ENCODE assay signal across 28 cellular contexts in genomic region chr2:58928942-58929341, GRCh38.
DNase-seq lines count a peak whose midpoint lies in the region; ATAC-seq, FAIRE-seq and TF ChIP-seq lines count a peak whose summit lies in the region.
"Had no signal": no experiment of that assay in that cellular context is flagged by ENCODE, and none has a peak within 500 bp of the region (broad histone marks: within the 10 kb centered on the region; RNA-seq: fewer than 3 reads in every experiment).

No MANE protein-coding gene starts in this region.

- H3K27ac ChIP-seq in heart left ventricle (no peak overlapping the region), astrocyte (ENCODE audit: low read depth, low read length) (no peak overlapping the region), substantia nigra (ENCODE audit: low read depth, low read length, poor library complexity, severe bottlenecking) (no peak overlapping the region)
- H3K27ac ChIP-seq: 22Rv1; BLaER1 treated with 17β-estradiol and CSF1 and Interleukin-3, amounts not matched to agents 10 nM and 100 nM; GM23248 had no signal

- WGBS in heart left ventricle, 4 donors, result 56 to 79% (median 63%) methylated on average over 1 of the region's 1 CpG

- H3K4me3 Mint-ChIP-seq in astrocyte (ENCODE audit: unreplicated experiment), result no peak overlapping the region
- H3K4me3 Mint-ChIP-seq in neural crest cell, result no peak overlapping the region
- H3K4me3 Mint-ChIP-seq: CD14-positive monocyte; CD4-positive, alpha-beta T cell; CD8-positive, alpha-beta memory T cell; H9 had no signal

- FAIRE-seq in astrocyte (lab: Jason Lieb, UNC) (no peak), H54 (lab: Jason Lieb, UNC) (no peak)
- FAIRE-seq: A204.1, D721Med, GM12878, GM19239, H1 had no signal

- intact Hi-C loops in heart left ventricle (cut with DNase I), result loop anchor here in 1 of 10 donors (1.0 kb wide), 1 partner anchor 20 kb away; no protein-coding TSS in a partner anchor
- intact Hi-C loops in cardiac septum (cut with DNase I), result no loop called here

- H3K9me3 ChIP-seq in heart left ventricle (no peaks in the 10 kb centered on the region), astrocyte (ENCODE audit: insufficient read depth, low read depth, low read length) (no peaks in the 10 kb centered on the region)
- H3K9me3 ChIP-seq: BE2C; BLaER1 treated with 17β-estradiol and CSF1 and Interleukin-3, amounts not matched to agents 10 nM and 100 nM had no signal

- H3K27ac Mint-ChIP-seq in astrocyte (ENCODE audit: unreplicated experiment) (peak overlapping the region; percentile 22), neural crest cell (ENCODE audit: unreplicated experiment) (peak overlapping the region; percentile 2)
- H3K27ac Mint-ChIP-seq: CD14-positive monocyte; CD4-positive, alpha-beta T cell; CD8-positive, alpha-beta memory T cell had no signal

- H3K4me3 ChIP-seq in heart left ventricle, result no peak overlapping the region
- H3K4me3 ChIP-seq in astrocyte (ENCODE audit: insufficient read depth, low read depth, low read length), result no peak overlapping the region
- H3K4me3 ChIP-seq: BLaER1 treated with 17β-estradiol and CSF1 and Interleukin-3, amounts not matched to agents 10 nM and 100 nM; GM12878; GM23248 had no signal

- TF ChIP-seq CTCF in heart left ventricle (IDR thresholded peaks at IDR 0.05) (no peak), astrocyte (IDR thresholded peaks at IDR 0.05; ENCODE audit: insufficient read depth, low read depth, low read length) (no peak), neural crest cell (conservative IDR thresholded peaks at IDR 0.05) (no peak)

- peak; percentile 20 for DNase-seq in NCI-H510A treated with DMSO at 0.1 percent for 48 hours (lab: John Stamatoyannopoulos, UW)
- DNase-seq in NCI-H510A (lab: John Stamatoyannopoulos, UW), result no peak
- DNase-seq in heart left ventricle, result no peak
- no peak for DNase-seq in cardiac septum (ENCODE audit: low spot score)
- DNase-seq in astrocyte (ENCODE audit: low read depth), result no peak
- no peak for DNase-seq in neural crest cell (ENCODE audit: low read depth, low spot score)
- no peak for DNase-seq in H54 (ENCODE audit: insufficient read length, low spot score)
- DNase-seq in substantia nigra (lab: John Stamatoyannopoulos, UW), result no peak
- DNase-seq: ACHN; AML-193; BE2C; CD4-positive, alpha-beta T cell; CD8-positive, alpha-beta memory T cell; DMS 273 treated with DMSO at 0.1 percent for 48 hours; DMS79; EL; GDM1; GM23248; H9 had no signal

- no peak overlapping the region for H3K9ac ChIP-seq in astrocyte (ENCODE audit: low read length)
- H3K9ac ChIP-seq: BLaER1 treated with 17β-estradiol and CSF1 and Interleukin-3, amounts not matched to agents 10 nM and 100 nM; GM23248 had no signal

- TF ChIP-seq POLR2A in heart left ventricle (IDR thresholded peaks at IDR 0.05) (no peak), H54 (IDR thresholded peaks at IDR 0.05; ENCODE audit: low read depth, low read length) (no peak)

- no peaks in the 10 kb centered on the region for H3K4me1 ChIP-seq in heart left ventricle
- peaks cover 10% of the 10 kb centered on the region for H3K4me1 ChIP-seq in astrocyte (ENCODE audit: insufficient read depth, low read length)
- H3K4me1 ChIP-seq: BE2C; BLaER1 treated with 17β-estradiol and CSF1 and Interleukin-3, amounts not matched to agents 10 nM and 100 nM had no signal

- H3K36me3 Mint-ChIP-seq in astrocyte (ENCODE audit: low read depth, unreplicated experiment), result no peaks in the 10 kb centered on the region
- no peaks in the 10 kb centered on the region for H3K36me3 Mint-ChIP-seq in neural crest cell (ENCODE audit: low read depth)
- H3K36me3 Mint-ChIP-seq: CD14-positive monocyte; CD8-positive, alpha-beta memory T cell had no signal

- no peaks in the 10 kb centered on the region for H3K27me3 ChIP-seq in heart left ventricle
- no peaks in the 10 kb centered on the region for H3K27me3 ChIP-seq in astrocyte (ENCODE audit: insufficient read depth, low read length)
- H3K27me3 ChIP-seq: BE2C; BLaER1 treated with 17β-estradiol and CSF1 and Interleukin-3, amounts not matched to agents 10 nM and 100 nM had no signal

- peak; percentile 83 to 97 (median 92) for ATAC-seq in heart left ventricle
- ATAC-seq: GM12878, HCT116 had no signal

- no peaks in the 10 kb centered on the region for H3K79me2 ChIP-seq in astrocyte (ENCODE audit: insufficient read depth, low read length)

- no peaks in the 10 kb centered on the region for H4K20me1 ChIP-seq in astrocyte (ENCODE audit: insufficient read depth, low read length)
- H4K20me1 ChIP-seq: BLaER1 treated with 17β-estradiol and CSF1 and Interleukin-3, amounts not matched to agents 10 nM and 100 nM had no signal

- no peak overlapping the region for H3K4me2 ChIP-seq in astrocyte (ENCODE audit: low read length)
- H3K4me2 ChIP-seq: BLaER1 treated with 17β-estradiol and CSF1 and Interleukin-3, amounts not matched to agents 10 nM and 100 nM had no signal

- no peak overlapping the region for H2AFZ ChIP-seq in astrocyte (ENCODE audit: low read depth, low read length)
- H2AFZ ChIP-seq: GM23248 had no signal

- no peaks in the 10 kb centered on the region for H3K27me3 Mint-ChIP-seq in astrocyte (ENCODE audit: low read depth, unreplicated experiment)
- H3K27me3 Mint-ChIP-seq in neural crest cell (ENCODE audit: low read depth), result no peaks in the 10 kb centered on the region
- H3K27me3 Mint-ChIP-seq: CD4-positive, alpha-beta T cell; CD8-positive, alpha-beta memory T cell had no signal

- H3K36me3 ChIP-seq in heart left ventricle (no peaks in the 10 kb centered on the region), astrocyte (ENCODE audit: insufficient read depth, low read length) (no peaks in the 10 kb centered on the region)
- H3K36me3 ChIP-seq: BE2C; BLaER1 treated with 17β-estradiol and CSF1 and Interleukin-3, amounts not matched to agents 10 nM and 100 nM had no signal

- H3K4me1 Mint-ChIP-seq in astrocyte (ENCODE audit: low read depth, unreplicated experiment) (peaks cover 25% of the 10 kb centered on the region), neural crest cell (no peaks in the 10 kb centered on the region)
- H3K4me1 Mint-ChIP-seq: CD8-positive, alpha-beta memory T cell had no signal

- H3K9me3 Mint-ChIP-seq in astrocyte (ENCODE audit: unreplicated experiment), result no peaks in the 10 kb centered on the region
- H3K9me3 Mint-ChIP-seq in neural crest cell, result no peaks in the 10 kb centered on the region
- H3K9me3 Mint-ChIP-seq: CD4-positive, alpha-beta T cell; H9 had no signal
